Comparison of ENCODE assay signal across 15 cellular contexts in genomic region chr9:126609711-126610388, GRCh38. TPM values are rescaled to one million over a fixed set of nuclear protein-coding genes. Genes with fewer than 3 reads are reported as not detected.
DNase-seq lines count a peak whose midpoint lies in the region; ATAC-seq and TF ChIP-seq lines count a peak whose summit lies in the region.
"Had no signal": no experiment of that assay in that cellular context is flagged by ENCODE, and none has a peak within 500 bp of the region (broad histone marks: within the 10 kb centered on the region; RNA-seq: fewer than 3 reads in every experiment).

No MANE protein-coding gene starts in this region.

- H2BK15ac ChIP-seq in neuronal stem cell (ENCODE audit: low read length): peak overlapping the region; percentile 77

- no peak overlapping the region for H4K8ac ChIP-seq in neuronal stem cell (ENCODE audit: low read depth, low read length)

- H3K36me3 ChIP-seq in HEK293 (ENCODE audit: control insufficient read depth in 2 of 2, insufficient read depth in 1 of 2, low read length in 2 of 2) (peaks cover 0 to 8% of the 10 kb centered on the region in 2 experiments; a peak in 1 of 3 replicates), neuronal stem cell (replicated peaks in 1 of 2; ENCODE audit: control insufficient read depth in 2 of 2, insufficient read depth in 2 of 2, low read length in 2 of 2) (no peaks in the 10 kb centered on the region)

- no peaks in the 10 kb centered on the region for H3K9me3 ChIP-seq in HEK293 (ENCODE audit: control insufficient read depth, insufficient read depth, low read depth, low read length)
- H3K9me3 ChIP-seq in neuronal stem cell (replicated peaks in 1 of 2; ENCODE audit: control insufficient read depth in 2 of 2, insufficient read depth in 1 of 2, low read depth in 1 of 2, low read length in 2 of 2): peaks cover 0 to 5% of the 10 kb centered on the region in 2 donors

- peaks cover 41 to 85% (median 82%) of the 10 kb centered on the region in 3 experiments for H3K27me3 ChIP-seq in neuronal stem cell (ENCODE audit: control insufficient read depth in 3 of 3, insufficient read depth in 3 of 3, low read depth in 1 of 3, low read length in 3 of 3)

- H3K4me3 ChIP-seq in HEK293 (ENCODE audit: low read depth, low read length) (no peak overlapping the region), neuronal stem cell (ENCODE audit: low read length in 2 of 2) (no peak overlapping the region)
- H3K4me3 ChIP-seq: PC-9 had no signal

- H3K27ac ChIP-seq in HEK293 (ENCODE audit: extremely low read depth, low read depth, low read length): no peak overlapping the region
- H3K27ac ChIP-seq in neuronal stem cell (replicated peaks; ENCODE audit: low read length): no peak overlapping the region
- no peak overlapping the region for H3K27ac ChIP-seq in RWPE1
- H3K27ac ChIP-seq: PC-9 had no signal

- TF ChIP-seq CTCF in HEK293 (tag by site-specific recombination; IDR thresholded peaks at IDR 0.05) (no peak), RWPE1 (conservative IDR thresholded peaks at IDR 0.05; ENCODE audit: low read depth) (no peak)

- H3K4ac ChIP-seq in neuronal stem cell (ENCODE audit: low read length): no peak overlapping the region

- peak overlapping the region; percentile 1 for H3K14ac ChIP-seq in neuronal stem cell (ENCODE audit: low read length)

- H4K91ac ChIP-seq in neuronal stem cell (ENCODE audit: low read depth, low read length, poor library complexity): no peak overlapping the region

- ATAC-seq in HG03439 (IDR thresholded peaks at IDR 0.05; ENCODE audit: unreplicated experiment) (no peak), GM18520 (IDR thresholded peaks at IDR 0.05; ENCODE audit: unreplicated experiment) (no peak)
- ATAC-seq: Right ventricle myocardium inferior had no signal

- CTCF ChIA-PET in HEK293 (lab: Yijun Ruan, JAX) (interaction anchor here (0.6 to 4.1 kb wide), 6 partner anchors 58 to 172 kb away, joined by 3 to 32 read pairs (median 4); no protein-coding TSS in a partner anchor), RWPE1 (lab: Yijun Ruan, JAX) (interaction anchor here (0.6 to 2.4 kb wide), 9 partner anchors 26 to 224 kb away, joined by 3 to 10 read pairs (median 4); no protein-coding TSS in a partner anchor)

- H3K4me1 ChIP-seq in HEK293 (ENCODE audit: control insufficient read depth, insufficient read depth, low read length) (peaks cover 4% of the 10 kb centered on the region; the same call in 1 of the 2 replicates), neuronal stem cell (ENCODE audit: control insufficient read depth in 2 of 2, insufficient read depth in 1 of 2, low read depth in 1 of 2, low read length in 2 of 2) (peaks cover 5 to 21% of the 10 kb centered on the region in 2 donors)

- no peak overlapping the region for H2BK5ac ChIP-seq in neuronal stem cell (ENCODE audit: low read length)

- POLR2A ChIA-PET in HEK293 (lab: Yijun Ruan, JAX) (no interaction called here), RWPE1 (lab: Yijun Ruan, JAX; ENCODE audit: low non-redundant PET) (no interaction called here)

- WGBS in neuronal stem cell (ENCODE audit: extremely low coverage in 2 of 2, insufficient read length in 2 of 2, insufficient replicate concordance in 1 of 2), 2 donors: no CpG with 5 or more reads among the region's 23 CpGs

- H3K9ac ChIP-seq in neuronal stem cell (ENCODE audit: low read depth, low read length, poor library complexity): peak overlapping the region; percentile 72

- H3K18ac ChIP-seq in neuronal stem cell (ENCODE audit: low read length): peak overlapping the region; percentile 97

- peak; percentile 7 for DNase-seq in 8988T
- DNase-seq in hepatic stellate cell (ENCODE audit: low spot score): peak; percentile 9
- DNase-seq in neuronal stem cell (ENCODE audit: low spot score): no peak
- DNase-seq in RWPE1 (ENCODE audit: low spot score): no peak
- DNase-seq: COR-L47, DMS153, KG1, NCI-H1092, NCI-H345, PC-9 had no signal

- H3K23ac ChIP-seq in neuronal stem cell (ENCODE audit: low read depth, low read length, poor library complexity): no peak overlapping the region

- H2BK120ac ChIP-seq in neuronal stem cell (ENCODE audit: low read depth, low read length): no peak overlapping the region

- H2BK12ac ChIP-seq in neuronal stem cell (ENCODE audit: low read length): no peak overlapping the region

- H3K79me1 ChIP-seq in neuronal stem cell (ENCODE audit: low read depth, low read length): no peaks in the 10 kb centered on the region

- no peak overlapping the region for H2AFZ ChIP-seq in neuronal stem cell (ENCODE audit: low read length)
- H2AFZ ChIP-seq: PC-9 had no signal

- H2AK5ac ChIP-seq in neuronal stem cell (ENCODE audit: low read depth, low read length): peak overlapping the region; percentile 88

- H3K4me2 ChIP-seq in neuronal stem cell (ENCODE audit: insufficient read depth, low read length, poor library complexity, severe bottlenecking): peak overlapping the region; percentile 37
- H3K4me2 ChIP-seq: PC-9 had no signal

TF ChIP-seq in HEK293, 187 proteins besides CTCF, POLR2A, EP300 and RAD21:
- TF ChIP-seq ZFP3 (tag by site-specific recombination; IDR thresholded peaks at IDR 0.05; ENCODE audit: low read depth) (no peak), ZNF585B (tag by site-specific recombination; IDR thresholded peaks at IDR 0.05) (no peak), ZIC2 (tag by site-specific recombination; IDR thresholded peaks at IDR 0.05) (peak; percentile 33; the same call in 1 of the 2 replicates), KLF17 (tag by site-specific recombination; IDR thresholded peaks at IDR 0.05) (no peak), OSR2 (tag by site-specific recombination; IDR thresholded peaks at IDR 0.05) (no peak), OVOL3 (tag by site-specific recombination; IDR thresholded peaks at IDR 0.05) (no peak), HIC1 (tag by site-specific recombination; IDR thresholded peaks at IDR 0.05) (no peak)
- TF ChIP-seq, protein P1, sequence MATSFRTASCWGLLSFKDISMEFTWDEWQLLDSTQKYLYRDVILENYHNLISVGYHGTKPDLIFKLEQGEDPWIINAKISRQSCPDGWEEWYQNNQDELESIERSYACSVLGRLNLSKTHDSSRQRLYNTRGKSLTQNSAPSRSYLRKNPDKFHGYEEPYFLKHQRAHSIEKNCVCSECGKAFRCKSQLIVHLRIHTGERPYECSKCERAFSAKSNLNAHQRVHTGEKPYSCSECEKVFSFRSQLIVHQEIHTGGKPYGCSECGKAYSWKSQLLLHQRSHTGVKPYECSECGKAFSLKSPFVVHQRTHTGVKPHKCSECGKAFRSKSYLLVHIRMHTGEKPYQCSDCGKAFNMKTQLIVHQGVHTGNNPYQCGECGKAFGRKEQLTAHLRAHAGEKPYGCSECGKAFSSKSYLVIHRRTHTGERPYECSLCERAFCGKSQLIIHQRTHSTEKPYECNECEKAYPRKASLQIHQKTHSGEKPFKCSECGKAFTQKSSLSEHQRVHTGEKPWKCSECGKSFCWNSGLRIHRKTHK (tag by site-specific recombination; IDR thresholded peaks at IDR 0.05): no peak
- TF ChIP-seq, protein P2, sequence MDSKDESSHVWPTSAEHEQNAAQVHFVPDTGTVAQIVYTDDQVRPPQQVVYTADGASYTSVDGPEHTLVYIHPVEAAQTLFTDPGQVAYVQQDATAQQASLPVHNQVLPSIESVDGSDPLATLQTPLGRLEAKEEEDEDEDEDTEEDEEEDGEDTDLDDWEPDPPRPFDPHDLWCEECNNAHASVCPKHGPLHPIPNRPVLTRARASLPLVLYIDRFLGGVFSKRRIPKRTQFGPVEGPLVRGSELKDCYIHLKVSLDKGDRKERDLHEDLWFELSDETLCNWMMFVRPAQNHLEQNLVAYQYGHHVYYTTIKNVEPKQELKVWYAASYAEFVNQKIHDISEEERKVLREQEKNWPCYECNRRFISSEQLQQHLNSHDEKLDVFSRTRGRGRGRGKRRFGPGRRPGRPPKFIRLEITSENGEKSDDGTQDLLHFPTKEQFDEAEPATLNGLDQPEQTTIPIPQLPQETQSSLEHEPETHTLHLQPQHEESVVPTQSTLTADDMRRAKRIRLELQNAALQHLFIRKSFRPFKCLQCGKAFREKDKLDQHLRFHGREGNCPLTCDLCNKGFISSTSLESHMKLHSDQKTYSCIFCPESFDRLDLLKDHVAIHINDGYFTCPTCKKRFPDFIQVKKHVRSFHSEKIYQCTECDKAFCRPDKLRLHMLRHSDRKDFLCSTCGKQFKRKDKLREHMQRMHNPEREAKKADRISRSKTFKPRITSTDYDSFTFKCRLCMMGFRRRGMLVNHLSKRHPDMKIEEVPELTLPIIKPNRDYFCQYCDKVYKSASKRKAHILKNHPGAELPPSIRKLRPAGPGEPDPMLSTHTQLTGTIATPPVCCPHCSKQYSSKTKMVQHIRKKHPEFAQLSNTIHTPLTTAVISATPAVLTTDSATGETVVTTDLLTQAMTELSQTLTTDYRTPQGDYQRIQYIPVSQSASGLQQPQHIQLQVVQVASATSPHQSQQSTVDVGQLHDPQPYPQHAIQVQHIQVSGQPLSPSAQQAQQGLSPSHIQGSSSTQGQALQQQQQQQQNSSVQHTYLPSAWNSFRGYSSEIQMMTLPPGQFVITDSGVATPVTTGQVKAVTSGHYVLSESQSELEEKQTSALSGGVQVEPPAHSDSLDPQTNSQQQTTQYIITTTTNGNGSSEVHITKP (tag by site-specific recombination; IDR thresholded peaks at IDR 0.05): no peak

RNA-seq across cellular contexts. Expression of gene LMX1B, which starts 3.9 kb away (rescaled TPM):
- polyA plus RNA-seq in neuronal stem cell (2013, experiment 1 of 2): 0.22 TPM
- polyA plus RNA-seq in neuronal stem cell (2013, experiment 2 of 2): 0.18 TPM
- polyA plus RNA-seq: CD14-positive monocyte had no signal

Comparison
In these comparisons a context has a peak if more than half of its experiments do, and no peak if none do; other contexts are left out.
1. DNase-seq: peak in 8988T (single experiment) and hepatic stellate cell (single experiment); none in neuronal stem cell (single experiment) and RWPE1 (single experiment).